In the genomic region with DNA sequence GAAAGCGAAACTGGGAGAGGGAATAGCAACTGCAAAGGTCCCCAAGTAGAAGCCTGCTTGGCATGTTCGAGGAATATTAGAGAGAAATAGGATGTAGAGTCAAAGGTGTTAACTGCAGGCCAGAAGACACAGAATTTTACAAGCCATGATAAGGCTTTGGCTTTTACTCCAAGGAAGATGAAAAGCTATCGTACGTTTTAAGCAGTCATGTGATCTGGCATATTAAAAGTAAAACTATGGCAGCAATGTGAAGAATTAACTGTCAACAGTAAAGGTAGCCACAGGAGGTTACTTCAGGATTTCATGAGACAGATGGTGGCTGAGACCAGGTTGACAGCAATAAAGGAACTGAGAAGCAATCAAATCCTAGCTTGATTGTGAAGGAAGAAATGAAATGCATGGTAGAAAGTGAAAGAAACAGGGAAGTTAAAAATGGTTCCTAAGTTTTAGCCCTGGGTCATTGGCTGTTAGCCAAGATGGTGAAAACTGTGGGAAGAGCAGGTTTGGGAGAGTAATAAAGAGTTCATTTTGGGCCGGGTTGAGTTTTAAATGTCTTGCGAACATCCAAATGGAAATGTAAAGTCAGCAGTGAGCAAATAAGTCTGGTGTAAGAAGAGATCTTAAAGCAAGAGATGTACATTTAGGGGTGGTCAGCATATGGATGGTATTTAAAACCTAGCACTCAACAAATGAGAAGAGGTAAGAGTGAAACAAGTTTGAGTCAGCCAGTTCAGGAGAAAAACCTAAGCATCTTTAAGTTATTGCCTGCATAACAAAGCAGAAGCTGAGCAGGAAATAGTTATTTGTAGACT, we compare ENCODE assay signal across 1 cellular context.
TF ChIP-seq lines count a peak whose summit lies in the region.

No MANE protein-coding gene starts in this region.

TF ChIP-seq in IMR-90, 13 proteins besides CTCF, POLR2A, EP300 and RAD21:
- TF ChIP-seq BHLHE40 (IDR thresholded peaks at IDR 0.05; ENCODE audit: low read depth, low read length) (no peak), MAZ (IDR thresholded peaks at IDR 0.05; ENCODE audit: borderline replicate concordance, low read depth, low read length) (no peak), SMC3 (IDR thresholded peaks at IDR 0.05; ENCODE audit: low read depth, low read length) (no peak), RCOR1 (IDR thresholded peaks at IDR 0.05; ENCODE audit: insufficient replicate concordance, low read length) (no peak), MXI1 (IDR thresholded peaks at IDR 0.05; ENCODE audit: borderline replicate concordance, low read depth, low read length) (no peak), FOS (IDR thresholded peaks at IDR 0.05; ENCODE audit: low read depth, low read length) (no peak), RFX5 (IDR thresholded peaks at IDR 0.05; ENCODE audit: low read depth, low read length) (no peak), NFE2L2 (IDR thresholded peaks at IDR 0.05; ENCODE audit: low read depth, low read length) (no peak), MAFK (IDR thresholded peaks at IDR 0.05; ENCODE audit: low read depth, low read length) (no peak), CHD1 (IDR thresholded peaks at IDR 0.05; ENCODE audit: low read depth, low read length) (no peak), CEBPB (IDR thresholded peaks at IDR 0.05; ENCODE audit: low read depth, low read length) (no peak)
- TF ChIP-seq, protein P1, sequence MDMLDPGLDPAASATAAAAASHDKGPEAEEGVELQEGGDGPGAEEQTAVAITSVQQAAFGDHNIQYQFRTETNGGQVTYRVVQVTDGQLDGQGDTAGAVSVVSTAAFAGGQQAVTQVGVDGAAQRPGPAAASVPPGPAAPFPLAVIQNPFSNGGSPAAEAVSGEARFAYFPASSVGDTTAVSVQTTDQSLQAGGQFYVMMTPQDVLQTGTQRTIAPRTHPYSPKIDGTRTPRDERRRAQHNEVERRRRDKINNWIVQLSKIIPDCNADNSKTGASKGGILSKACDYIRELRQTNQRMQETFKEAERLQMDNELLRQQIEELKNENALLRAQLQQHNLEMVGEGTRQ (IDR thresholded peaks at IDR 0.05; ENCODE audit: low read depth, low read length): no peak
- TF ChIP-seq, protein P2, sequence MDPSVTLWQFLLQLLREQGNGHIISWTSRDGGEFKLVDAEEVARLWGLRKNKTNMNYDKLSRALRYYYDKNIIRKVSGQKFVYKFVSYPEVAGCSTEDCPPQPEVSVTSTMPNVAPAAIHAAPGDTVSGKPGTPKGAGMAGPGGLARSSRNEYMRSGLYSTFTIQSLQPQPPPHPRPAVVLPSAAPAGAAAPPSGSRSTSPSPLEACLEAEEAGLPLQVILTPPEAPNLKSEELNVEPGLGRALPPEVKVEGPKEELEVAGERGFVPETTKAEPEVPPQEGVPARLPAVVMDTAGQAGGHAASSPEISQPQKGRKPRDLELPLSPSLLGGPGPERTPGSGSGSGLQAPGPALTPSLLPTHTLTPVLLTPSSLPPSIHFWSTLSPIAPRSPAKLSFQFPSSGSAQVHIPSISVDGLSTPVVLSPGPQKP (IDR thresholded peaks at IDR 0.05; ENCODE audit: borderline replicate concordance, low read depth, low read length): no peak
